Comparison of ENCODE assay signal across 26 cellular contexts in the genomic region with DNA sequence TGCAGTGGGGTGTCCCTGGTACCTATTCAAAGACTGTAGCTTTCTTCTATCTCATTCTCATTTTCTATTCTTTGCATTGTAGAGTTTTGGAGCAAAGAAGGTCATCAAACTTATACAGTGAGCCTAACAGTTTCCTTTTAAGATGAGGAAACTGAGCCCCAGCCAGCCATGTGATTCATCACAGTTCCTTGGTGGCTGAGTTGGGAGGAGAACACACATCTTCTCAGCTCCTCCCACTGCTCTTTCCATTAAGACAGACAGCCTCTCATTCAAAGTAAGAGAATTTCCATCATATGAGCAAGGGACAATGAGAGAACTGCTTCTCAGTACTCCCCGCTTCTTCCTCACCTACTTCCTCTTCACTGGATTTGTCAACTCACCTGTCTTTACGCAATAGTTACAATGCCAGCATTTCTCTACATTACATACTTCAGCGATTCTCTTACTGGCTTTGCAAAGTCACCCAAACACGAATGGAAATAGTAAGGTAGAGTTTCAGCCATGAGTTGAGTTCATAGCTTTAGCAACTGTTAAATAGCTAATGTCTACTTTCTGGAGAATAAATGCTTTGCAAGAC. TPM values are rescaled to one million over a fixed set of nuclear protein-coding genes. Genes with fewer than 3 reads are reported as not detected.
DNase-seq lines count a peak whose midpoint lies in the region; ATAC-seq, FAIRE-seq and TF ChIP-seq lines count a peak whose summit lies in the region.
"Had no signal": no experiment of that assay in that cellular context is flagged by ENCODE, and none has a peak within 500 bp of the region (broad histone marks: within the 10 kb centered on the region; RNA-seq: fewer than 3 reads in every experiment).

No MANE protein-coding gene starts in this region.

- H3K9me1 ChIP-seq in IMR-90 (ENCODE audit: insufficient read depth, low read length): no peaks in the 10 kb centered on the region

- no peak overlapping the region for H3K4me2 ChIP-seq in IMR-90 (ENCODE audit: low read depth, low read length)

- H3K79me1 ChIP-seq in IMR-90 (ENCODE audit: low read depth in 1 of 2, low read length in 2 of 2): no peaks in the 10 kb centered on the region

- peaks cover 0 to 2% of the 10 kb centered on the region in 2 donors for H3K9me3 Mint-ChIP-seq in activated T-cell treated with anti-CD3 and anti-CD28 coated beads, Interleukin-2, amount 50 U/mL, for 72 hours
- H3K9me3 Mint-ChIP-seq in activated naive CD4-positive, alpha-beta T cell treated with anti-CD3 and anti-CD28 coated beads, Interleukin-2, amount 50 U/mL, for 72 hours: peaks cover 0 to 10% of the 10 kb centered on the region in 2 donors
- peaks cover 0 to 5% (median 0%) of the 10 kb centered on the region in 11 donors for H3K9me3 Mint-ChIP-seq in naive thymus-derived CD4-positive, alpha-beta T cell

- no peak overlapping the region for H2BK120ac ChIP-seq in IMR-90 (ENCODE audit: low read depth, low read length)

- peak overlapping the region; percentile 42 to 77 for H3K4me3 Mint-ChIP-seq in activated T-cell treated with anti-CD3 and anti-CD28 coated beads, Interleukin-2, amount 50 U/mL, for 72 hours
- peak overlapping the region in 2 of 10 donors; percentile 33 to 63 for H3K4me3 Mint-ChIP-seq in naive thymus-derived CD4-positive, alpha-beta T cell
- H3K4me3 Mint-ChIP-seq: T-helper 17 cell had no signal

- no peak overlapping the region for H3K14ac ChIP-seq in IMR-90 (replicated peaks; ENCODE audit: low read depth, low read length)

- no peak overlapping the region for H4K5ac ChIP-seq in IMR-90 (ENCODE audit: low read depth, low read length)

- no peaks in the 10 kb centered on the region for H3K9me3 ChIP-seq in IMR-90 (ENCODE audit: control insufficient read depth, insufficient read depth, low read length)
- no peaks in the 10 kb centered on the region for H3K9me3 ChIP-seq in naive thymus-derived CD4-positive, alpha-beta T cell (ENCODE audit: control insufficient read depth in 2 of 3, low read length in 3 of 3)
- H3K9me3 ChIP-seq in HAP-1: no peaks in the 10 kb centered on the region
- H3K9me3 ChIP-seq: esophagus muscularis mucosa, spleen, thyroid gland had no signal

- no peak for TF ChIP-seq RAD21 in IMR-90 (IDR thresholded peaks at IDR 0.05; ENCODE audit: low read length)

- peak overlapping the region; percentile 68 for H3K27ac Mint-ChIP-seq in activated T-cell treated with anti-CD3 and anti-CD28 coated beads, Interleukin-2, amount 50 U/mL, for 72 hours
- peak overlapping the region in 1 of 2 donors; percentile 4 for H3K27ac Mint-ChIP-seq in activated naive CD4-positive, alpha-beta T cell treated with anti-CD3 and anti-CD28 coated beads, Interleukin-2, amount 50 U/mL, for 72 hours
- H3K27ac Mint-ChIP-seq in naive thymus-derived CD4-positive, alpha-beta T cell: peak overlapping the region in 1 of 9 donors; percentile 26
- H3K27ac Mint-ChIP-seq: T-helper 17 cell had no signal

- TF ChIP-seq CTCF in IMR-90 (conservative IDR thresholded peaks at IDR 0.05; ENCODE audit: low read depth, low read length): no peak

- H3K36me3 ChIP-seq in IMR-90 (ENCODE audit: control insufficient read depth, insufficient read depth, low read length) (no peaks in the 10 kb centered on the region), HAP-1 (replicated peaks) (no peaks in the 10 kb centered on the region)
- H3K36me3 ChIP-seq in naive thymus-derived CD4-positive, alpha-beta T cell (ENCODE audit: control insufficient read depth in 2 of 3, insufficient read depth in 3 of 3, low read length in 3 of 3): no peaks in the 10 kb centered on the region
- H3K36me3 ChIP-seq: esophagus muscularis mucosa, spleen, thyroid gland, WERI-Rb-1 had no signal

- peaks cover 23% of the 10 kb centered on the region for H3K4me1 Mint-ChIP-seq in activated T-cell treated with anti-CD3 and anti-CD28 coated beads, Interleukin-2, amount 50 U/mL, for 72 hours (ENCODE audit: low read depth)
- H3K4me1 Mint-ChIP-seq in naive thymus-derived CD4-positive, alpha-beta T cell: peaks cover 0 to 19% (median 0%) of the 10 kb centered on the region in 7 donors

- no peak overlapping the region for H3K56ac ChIP-seq in IMR-90 (ENCODE audit: extremely low read depth, insufficient read depth, low read length)

- H4K91ac ChIP-seq in IMR-90 (ENCODE audit: insufficient read depth, low read depth, low read length): no peak overlapping the region

- no peak overlapping the region for H3K23ac ChIP-seq in IMR-90 (ENCODE audit: low read depth, low read length)

- CTCF ChIA-PET in IMR-90 (lab: Yijun Ruan, JAX): interaction anchor here (1.2 kb wide), 1 partner anchor 14 kb away, joined by 5 read pairs; no protein-coding TSS in a partner anchor
- CTCF ChIA-PET in naive thymus-derived CD4-positive, alpha-beta T cell (lab: Charles Lee): interaction anchor here (0.6 to 1.7 kb wide), 4 partner anchors 12 to 143 kb away, joined by 3 to 4 read pairs (median 4); no protein-coding TSS in a partner anchor

- in situ Hi-C loops in IMR-90 (cut with MboI; ENCODE audit: low sequenced_read_pairs) (no loop called here), HAP-1 (cut with MboI; ENCODE audit: low sequenced_read_pairs) (no loop called here)

- H2AK5ac ChIP-seq in IMR-90 (ENCODE audit: low read depth, low read length): no peak overlapping the region

- no peak for FAIRE-seq in urothelium cell line (lab: Jason Lieb, UNC)
- FAIRE-seq: GM12892 had no signal

- no peaks in the 10 kb centered on the region for H3K36me3 Mint-ChIP-seq in activated T-cell treated with anti-CD3 and anti-CD28 coated beads, Interleukin-2, amount 50 U/mL, for 72 hours (ENCODE audit: insufficient read depth in 2 of 2)
- H3K36me3 Mint-ChIP-seq in activated naive CD4-positive, alpha-beta T cell treated with anti-CD3 and anti-CD28 coated beads, Interleukin-2, amount 50 U/mL, for 72 hours: peaks cover 0 to 16% of the 10 kb centered on the region in 2 donors
- peaks cover 0 to 9% (median 0%) of the 10 kb centered on the region in 5 donors for H3K36me3 Mint-ChIP-seq in naive thymus-derived CD4-positive, alpha-beta T cell

- no peak overlapping the region for H3K18ac ChIP-seq in IMR-90 (ENCODE audit: low read depth, low read length)

- peak in 1 of 2 donors; percentile 18 for DNase-seq in activated T-cell treated with anti-CD3 and anti-CD28 coated beads, Interleukin-2, amount 50 U/mL, for 72 hours
- DNase-seq in activated T-cell treated with anti-CD3 and anti-CD28 coated beads for 4 hours (no peak), IMR-90 (no peak), HAP-1 (ENCODE audit: low spot score in 2 of 2) (no peak), urothelium cell line (ENCODE audit: low spot score) (no peak)
- no peak for DNase-seq in activated naive CD4-positive, alpha-beta T cell treated with anti-CD3 and anti-CD28 coated beads, Interleukin-2, amount 50 U/mL, for 72 hours (ENCODE audit: low spot score in 2 of 2)
- DNase-seq in naive thymus-derived CD4-positive, alpha-beta T cell: no peak
- DNase-seq: activated CD8-positive, alpha-beta memory T cell treated with anti-CD3 and anti-CD28 coated beads, Interleukin-2, amount 50 U/mL, for 48 hours; caudate nucleus; DMS53; NCI-H146; NCI-H69; OCI-M1; SIG-M5; spleen; T-helper 17 cell; thyroid gland; WERI-Rb-1 had no signal

- H3K27me3 ChIP-seq in IMR-90 (ENCODE audit: control insufficient read depth, insufficient read depth, low read length) (no peaks in the 10 kb centered on the region; the same call in 1 of the 2 replicates), HAP-1 (ENCODE audit: low read depth) (no peaks in the 10 kb centered on the region)
- no peaks in the 10 kb centered on the region for H3K27me3 ChIP-seq in naive thymus-derived CD4-positive, alpha-beta T cell (ENCODE audit: control insufficient read depth in 2 of 2, insufficient read depth in 2 of 2, low read length in 2 of 2)
- H3K27me3 ChIP-seq: esophagus muscularis mucosa, spleen, thyroid gland had no signal

- no peak for TF ChIP-seq POLR2A in IMR-90 (IDR thresholded peaks at IDR 0.05; ENCODE audit: low read depth, low read length)

- H3K27ac ChIP-seq in IMR-90 (ENCODE audit: insufficient read depth, low read length): no peak overlapping the region
- no peak overlapping the region for H3K27ac ChIP-seq in naive thymus-derived CD4-positive, alpha-beta T cell (ENCODE audit: low read depth, low read length)
- H3K27ac ChIP-seq: esophagus muscularis mucosa, thyroid gland, WERI-Rb-1 had no signal

- POLR2A ChIA-PET in IMR-90 (lab: Charles Lee; ENCODE audit: unreplicated experiment): no interaction called here
- POLR2A ChIA-PET in naive thymus-derived CD4-positive, alpha-beta T cell (lab: Charles Lee): interaction anchor here (0.5 kb wide), 1 partner anchor 144 kb away, joined by 3 read pairs; no protein-coding TSS in a partner anchor

- H2BK15ac ChIP-seq in IMR-90 (ENCODE audit: low read depth, low read length): no peak overlapping the region

- no CpG with 5 or more reads among the region's 4 CpGs for whole genome bisulfite sequencing in IMR-90 (ENCODE audit: extremely low coverage in 2 of 2, insufficient read length in 1 of 2), 2 experiments

- H3K27me3 Mint-ChIP-seq in activated T-cell treated with anti-CD3 and anti-CD28 coated beads, Interleukin-2, amount 50 U/mL, for 72 hours (ENCODE audit: low read depth): no peaks in the 10 kb centered on the region
- peaks cover 0 to 5% (median 0%) of the 10 kb centered on the region in 5 donors for H3K27me3 Mint-ChIP-seq in naive thymus-derived CD4-positive, alpha-beta T cell
- H3K27me3 Mint-ChIP-seq: T-helper 17 cell had no signal

- intact Hi-C loops in IMR-90 (cut with micrococcal nuclease): no loop called here
- intact Hi-C loops in naive thymus-derived CD4-positive, alpha-beta T cell (cut with micrococcal nuclease): loop anchor here (2.0 to 10.0 kb wide), 5 partner anchors 19 to 803 kb away; no protein-coding TSS in a partner anchor

- no peaks in the 10 kb centered on the region for H4K20me1 ChIP-seq in IMR-90 (ENCODE audit: insufficient read depth, low read length)

- no peak overlapping the region for H3K4ac ChIP-seq in IMR-90 (ENCODE audit: low read depth, low read length)

- no peak overlapping the region for H3K9ac ChIP-seq in IMR-90 (ENCODE audit: low read depth, low read length)

- H4K8ac ChIP-seq in IMR-90 (ENCODE audit: low read depth in 2 of 2, low read length in 2 of 2): no peak overlapping the region

- H2AK9ac ChIP-seq in IMR-90 (replicated peaks; ENCODE audit: low read depth, low read length, poor library complexity): no peak overlapping the region

- H2BK5ac ChIP-seq in IMR-90 (ENCODE audit: low read depth, low read length, poor library complexity, severe bottlenecking): no peak overlapping the region

- no TSS peak for BruUV-seq in IMR-90 (replicated peaks; lab: Mats Ljungman, UMichigan)

- H2AFZ ChIP-seq in IMR-90 (replicated peaks; ENCODE audit: low read length, poor library complexity): no peak overlapping the region

- dilution Hi-C loops in IMR-90 (cut with HindIII; ENCODE audit: low sequenced_read_pairs, unreplicated experiment): no loop called here

- H3K4me3 ChIP-seq in IMR-90 (ENCODE audit: insufficient read depth, low read depth, low read length) (no peak overlapping the region), HAP-1 (no peak overlapping the region)
- H3K4me3 ChIP-seq in naive thymus-derived CD4-positive, alpha-beta T cell (ENCODE audit: low read length): peak overlapping the region; percentile 2
- H3K4me3 ChIP-seq: esophagus muscularis mucosa, thyroid gland had no signal

- no peak overlapping the region for H2BK20ac ChIP-seq in IMR-90 (ENCODE audit: low read depth, low read length)

- H3K4me1 ChIP-seq in IMR-90 (ENCODE audit: control insufficient read depth, insufficient read depth, low read length) (no peaks in the 10 kb centered on the region), HAP-1 (no peaks in the 10 kb centered on the region)
- H3K4me1 ChIP-seq in naive thymus-derived CD4-positive, alpha-beta T cell (ENCODE audit: control insufficient read depth in 2 of 2, insufficient read depth in 2 of 2, low read length in 2 of 2): peaks cover 0 to 32% of the 10 kb centered on the region in 2 donors
- H3K4me1 ChIP-seq: esophagus muscularis mucosa, thyroid gland had no signal

- peak; percentile 39 to 55 for ATAC-seq in activated T-cell treated with anti-CD3 and anti-CD28 coated beads, Interleukin-2, amount 50 U/mL, for 72 hours (replicated peaks in 1 of 2)
- no peak for ATAC-seq in IMR-90 (ENCODE audit: low read depth)
- peak; percentile 72 to 86 for ATAC-seq in activated naive CD4-positive, alpha-beta T cell treated with anti-CD3 and anti-CD28 coated beads, Interleukin-2, amount 50 U/mL, for 72 hours
- ATAC-seq in naive thymus-derived CD4-positive, alpha-beta T cell: no peak
- ATAC-seq in GM21825 (IDR thresholded peaks at IDR 0.05; ENCODE audit: unreplicated experiment): no peak
- ATAC-seq: HCT116, T-helper 17 cell had no signal

RNA-seq across cellular contexts. Expression of gene IFNG, which starts 2.2 kb away (rescaled TPM):
- 10 to 100 TPM; 34.3 to 77.1 TPM for total RNA-seq in activated T-cell treated with anti-CD3 and anti-CD28 coated beads, Interleukin-2, amount 50 U/mL, for 72 hours
- total RNA-seq in IMR-90 (2012; rRNA removed): not detected in 2 replicates
- polyA plus RNA-seq in IMR-90 (2012; rRNA removed): not detected in 2 replicates
- polyA plus RNA-seq in IMR-90 (2012; cell fraction: cytosol; rRNA removed): not detected in 2 replicates
- polyA plus RNA-seq in IMR-90 (2012; cell fraction: nucleus; rRNA removed; ENCODE audit: low replicate concordance): not detected in 2 replicates
- 10 to 100 TPM; 53.0 to 69.4 TPM for total RNA-seq in activated naive CD4-positive, alpha-beta T cell treated with anti-CD3 and anti-CD28 coated beads, Interleukin-2, amount 50 U/mL, for 72 hours
- total RNA-seq in naive thymus-derived CD4-positive, alpha-beta T cell: 10 to 100 TPM in 2 of 5 experiments, 1 to 10 TPM in 1, under 1 TPM in 2; 0.38 to 52.6 (median 1.1) TPM
- polyA plus RNA-seq in naive thymus-derived CD4-positive, alpha-beta T cell: not detected
- total RNA-seq: esophagus muscularis mucosa, mesenteric fat pad, pulmonary artery endothelial cell, thyroid gland had no signal
- polyA plus RNA-seq: AG04450, neural cell had no signal

Comparison
In these comparisons a context has a peak if more than half of its experiments do, and no peak if none do; other contexts are left out.
1. ATAC-seq: peak in activated T-cell treated with anti-CD3 and anti-CD28 coated beads, Interleukin-2, amount 50 U/mL, for 72 hours (2 of 2) and activated naive CD4-positive, alpha-beta T cell treated with anti-CD3 and anti-CD28 coated beads, Interleukin-2, amount 50 U/mL, for 72 hours (2 of 2); none in IMR-90 (single experiment), naive thymus-derived CD4-positive, alpha-beta T cell (single experiment) and GM21825 (single experiment).